Comparison of ENCODE assay signal across 19 cellular contexts in the genomic region with DNA sequence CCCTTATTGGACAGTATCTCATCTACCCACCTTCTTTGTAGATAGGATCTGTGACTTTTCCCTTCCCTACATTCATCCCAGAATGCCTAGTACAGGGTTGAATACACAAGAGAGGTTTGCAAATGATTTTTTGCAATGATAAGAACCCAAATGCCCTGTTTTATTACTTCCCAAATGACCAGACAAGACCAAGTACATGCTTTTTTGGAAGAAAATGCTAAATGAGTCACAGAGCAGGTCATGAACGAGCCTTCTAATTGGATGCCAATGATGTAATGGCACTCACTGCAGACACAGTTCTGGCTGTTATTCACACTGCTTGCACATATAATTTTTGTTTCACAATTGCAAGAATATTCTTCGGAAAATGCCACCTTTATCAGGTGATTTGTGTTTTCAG. TPM values are rescaled to one million over a fixed set of nuclear protein-coding genes. Genes with fewer than 3 reads are reported as not detected.
DNase-seq lines count a peak whose midpoint lies in the region; ATAC-seq and TF ChIP-seq lines count a peak whose summit lies in the region.
"Had no signal": no experiment of that assay in that cellular context is flagged by ENCODE, and none has a peak within 500 bp of the region (broad histone marks: within the 10 kb centered on the region; RNA-seq: fewer than 3 reads in every experiment).

No MANE protein-coding gene starts in this region.

- H3K9ac ChIP-seq in Karpas-422 (ENCODE audit: low read length), result no peak overlapping the region
- H3K9ac ChIP-seq: BLaER1 treated with 17β-estradiol and CSF1 and Interleukin-3, amounts not matched to agents 10 nM and 100 nM had no signal

- no peaks in the 10 kb centered on the region for H3K36me3 ChIP-seq in Karpas-422 (ENCODE audit: insufficient read depth, low read length)
- H3K36me3 ChIP-seq: BLaER1 treated with 17β-estradiol and CSF1 and Interleukin-3, amounts not matched to agents 10 nM and 100 nM; HAP-1 had no signal

- no peak overlapping the region for H3K27ac ChIP-seq in Karpas-422 (ENCODE audit: low read length)
- H3K27ac ChIP-seq: BLaER1 treated with 17β-estradiol and CSF1 and Interleukin-3, amounts not matched to agents 10 nM and 100 nM had no signal

- ATAC-seq in SK-N-SH treated with all-trans-retinoic acid at 6 μM for 48 hours, result peak; percentile 74
- no peak for ATAC-seq in HG03469 (IDR thresholded peaks at IDR 0.05; ENCODE audit: unreplicated experiment)

- H3K9me3 ChIP-seq in Karpas-422 (ENCODE audit: low read length), result no peaks in the 10 kb centered on the region
- H3K9me3 ChIP-seq: BLaER1 treated with 17β-estradiol and CSF1 and Interleukin-3, amounts not matched to agents 10 nM and 100 nM; HAP-1 had no signal

- H3K4me1 ChIP-seq in Karpas-422 (ENCODE audit: low read length), result no peaks in the 10 kb centered on the region
- H3K4me1 ChIP-seq: HAP-1 had no signal

- no peak overlapping the region for H3K4me2 ChIP-seq in Karpas-422 (ENCODE audit: low read depth, low read length, poor library complexity, severe bottlenecking)
- H3K4me2 ChIP-seq: BLaER1 treated with 17β-estradiol and CSF1 and Interleukin-3, amounts not matched to agents 10 nM and 100 nM had no signal

- no peak for TF ChIP-seq CTCF in epithelial cell of esophagus (IDR thresholded peaks at IDR 0.05; ENCODE audit: insufficient read depth, low read depth, low read length, missing control alignments)

- DNase-seq in Daoy (ENCODE audit: low read depth) (peak; percentile 28), Karpas-422 (peak; percentile 6), epithelial cell of esophagus (ENCODE audit: low read depth) (peak; percentile 1), D341Med (ENCODE audit: low spot score) (no peak), mucosa of gallbladder (ENCODE audit: low spot score) (no peak)
- DNase-seq: ACHN; Calu3; CD4-positive, CD25-positive, alpha-beta regulatory T cell; DMS53; IMR-90; KBM-7 had no signal

- H3K27me3 ChIP-seq in Karpas-422 (ENCODE audit: low read length), result no peaks in the 10 kb centered on the region

- H4K20me1 ChIP-seq in Karpas-422 (ENCODE audit: insufficient read depth, low read depth, low read length), result no peaks in the 10 kb centered on the region
- H4K20me1 ChIP-seq: BLaER1 treated with 17β-estradiol and CSF1 and Interleukin-3, amounts not matched to agents 10 nM and 100 nM had no signal

- H3K9me2 ChIP-seq in Karpas-422 (replicated peaks; ENCODE audit: insufficient read depth, low read length), result no peaks in the 10 kb centered on the region

- H2AFZ ChIP-seq in Karpas-422 (ENCODE audit: low read length), result no peak overlapping the region

- no peak overlapping the region for H3K4me3 ChIP-seq in Karpas-422 (ENCODE audit: low read length)
- H3K4me3 ChIP-seq in epithelial cell of esophagus (ENCODE audit: low read length), result no peak overlapping the region
- H3K4me3 ChIP-seq: BLaER1 treated with 17β-estradiol and CSF1 and Interleukin-3, amounts not matched to agents 10 nM and 100 nM; HAP-1 had no signal

- no peaks in the 10 kb centered on the region for H3K79me2 ChIP-seq in Karpas-422 (ENCODE audit: low read length)

TF ChIP-seq in SK-N-SH treated with all-trans-retinoic acid at 6 μM for 48 hours, 23 proteins besides CTCF, POLR2A, EP300 and RAD21:
- no peak for TF ChIP-seq OSR1 (CRISPR knock-in tag; IDR thresholded peaks at IDR 0.05)
TF ChIP-seq in SK-N-SH treated with all-trans-retinoic acid at 6 μM for 48 hours: peak in this region for 0.

RNA-seq across cellular contexts. Expression of gene GABRQ, which starts 17.8 kb away (rescaled TPM):
- total RNA-seq in Daoy (2014; rRNA removed; shearing (Covaris generic)), result 0.63 and 1.3 TPM in 2 replicates
- total RNA-seq in Karpas-422 (2014; rRNA removed; shearing (Covaris generic); ENCODE audit: low replicate concordance), result not detected in 2 replicates
- 0.03 TPM for total RNA-seq in mucosa of gallbladder
- total RNA-seq: A172; Calu3; CD4-positive, CD25-positive, alpha-beta regulatory T cell; G401; HT-29; LHCN-M2 had no signal

Comparison
In these comparisons a context has a peak if more than half of its experiments do, and no peak if none do; other contexts are left out.
1. DNase-seq: peak in Daoy (single experiment), Karpas-422 (single experiment) and epithelial cell of esophagus (single experiment); none in D341Med (single experiment) and mucosa of gallbladder (single experiment).